8 cellular contexts compared by ENCODE assay signal in genomic region chr7:72635273-72635908, GRCh38.
A peak's percentile ranks its signal among the peaks of the same experiment; 100 is the strongest.
DNase-seq lines count a peak whose midpoint lies in the region; ATAC-seq, FAIRE-seq and TF ChIP-seq lines count a peak whose summit lies in the region.
"Not testable (repeated sequence)": the region's sequence is repeated elsewhere in the genome, so short reads cannot be mapped to it uniquely, and the experiment has no call there.

No MANE protein-coding gene starts in this region.

- not testable (repeated sequence) for H3K4me1 ChIP-seq in OCI-LY3 (ENCODE audit: low read length); keratinocyte (ENCODE audit: control insufficient read depth, extremely low read depth, insufficient read depth, low read length)

- not testable (repeated sequence) for H3K27me3 Mint-ChIP-seq in progenitor cell of endocrine pancreas

- H3K4me1 Mint-ChIP-seq in progenitor cell of endocrine pancreas (ENCODE audit: low read depth) = not testable (repeated sequence)

- not testable (repeated sequence) for H3K27me3 ChIP-seq in OCI-LY3 (ENCODE audit: low read depth, low read length); keratinocyte (ENCODE audit: control insufficient read depth, extremely low read depth, insufficient read depth, low read length)

- peak; percentile 44 for FAIRE-seq in keratinocyte (lab: Jason Lieb, UNC)

- H3K27ac ChIP-seq in OCI-LY3 (ENCODE audit: low read length); keratinocyte (ENCODE audit: control insufficient read depth, insufficient read depth, low read length): not testable (repeated sequence)

- not testable (repeated sequence) for DNase-seq in AG09319 (ENCODE audit: extremely low read depth, low read depth); astrocyte of the cerebellum (ENCODE audit: low read depth); keratinocyte (ENCODE audit: low read depth, low spot score); progenitor cell of endocrine pancreas (ENCODE audit: low spot score, unreplicated experiment)

- peak; percentile 73 for ATAC-seq in HG02852 (IDR thresholded peaks at IDR 0.05; ENCODE audit: unreplicated experiment)
- ATAC-seq in esophagus mucosa = peak; percentile 38

- H3K4me3 Mint-ChIP-seq in progenitor cell of endocrine pancreas (ENCODE audit: low read depth) = not testable (repeated sequence)

- H3K4me2 ChIP-seq in OCI-LY3 (ENCODE audit: low read length); keratinocyte (ENCODE audit: control insufficient read depth, extremely low read depth, insufficient read depth, low read depth, low read length): not testable (repeated sequence)

- H3K36me3 Mint-ChIP-seq in progenitor cell of endocrine pancreas (ENCODE audit: insufficient read depth) = not testable (repeated sequence)

- not testable (repeated sequence) for H3K9me3 Mint-ChIP-seq in progenitor cell of endocrine pancreas (ENCODE audit: low read depth)

- H3K4me3 ChIP-seq in GM12875 (ENCODE audit: low read depth, low read length); OCI-LY3 (ENCODE audit: low read length); astrocyte of the cerebellum (ENCODE audit: low read depth, low read length); keratinocyte (ENCODE audit: control insufficient read depth in 2 of 3, extremely low read depth in 1 of 3, insufficient read depth in 2 of 3, low read depth in 1 of 3, low read length in 3 of 3): not testable (repeated sequence)

- TF ChIP-seq CTCF in AG09319 (IDR thresholded peaks at IDR 0.05; ENCODE audit: low read depth, low read length) (peak; percentile 20), GM12875 (IDR thresholded peaks at IDR 0.05; ENCODE audit: borderline replicate concordance, insufficient read depth, low read depth, low read length) (0 out of 2 replicates have a peak, but pooled peaks have one; percentile 18), OCI-LY3 (IDR thresholded peaks at IDR 0.05; ENCODE audit: low read depth, low read length) (peak; percentile 20; the same call in 1 of the 2 replicates), astrocyte of the cerebellum (IDR thresholded peaks at IDR 0.05; ENCODE audit: low read depth, low read length, missing control alignments) (peak; percentile 48), keratinocyte (optimal IDR thresholded peaks at IDR 0.05 in 1 of 3, IDR thresholded peaks at IDR 0.05 in 1 of 3, conservative IDR thresholded peaks at IDR 0.05 in 1 of 3; ENCODE audit: extremely low read depth in 1 of 3, insufficient read depth in 2 of 3, low read length in 3 of 3) (peak in 2 of 3 experiments; percentile 13), progenitor cell of endocrine pancreas (IDR thresholded peaks at IDR 0.05; ENCODE audit: unreplicated experiment) (peak; percentile 54)

- not testable (repeated sequence) for H3K9ac ChIP-seq in OCI-LY3 (ENCODE audit: low read length); keratinocyte (ENCODE audit: control insufficient read depth, extremely low read depth, insufficient read depth, low read length)

- H3K36me3 ChIP-seq in OCI-LY3 (replicated peaks; ENCODE audit: low read depth, low read length); keratinocyte (ENCODE audit: control insufficient read depth in 2 of 2, extremely low read depth in 1 of 2, insufficient read depth in 2 of 2, low read length in 2 of 2): not testable (repeated sequence)

- not testable (repeated sequence) for H3K9me1 ChIP-seq in keratinocyte (ENCODE audit: control insufficient read depth, extremely low read depth, insufficient read depth, low read length)

- not testable (repeated sequence) for H2AFZ ChIP-seq in OCI-LY3 (ENCODE audit: low read depth, low read length); keratinocyte (ENCODE audit: control insufficient read depth, low read length)

- dilution Hi-C loops in keratinocyte (cut with MboI; ENCODE audit: extremely low pct_ligation_motif_present, low sequenced_read_pairs) = not testable (repeated sequence)

- in situ Hi-C loops in astrocyte of the cerebellum (cut with HindIII; ENCODE audit: low sequenced_read_pairs) = not testable (repeated sequence)

- H3K79me2 ChIP-seq in OCI-LY3 (ENCODE audit: low read length); keratinocyte (ENCODE audit: control insufficient read depth, insufficient read depth, low read length): not testable (repeated sequence)

- H3K27ac Mint-ChIP-seq in progenitor cell of endocrine pancreas = not testable (repeated sequence)

- not testable (repeated sequence) for H4K20me1 ChIP-seq in OCI-LY3 (ENCODE audit: insufficient read depth, low read length); keratinocyte (ENCODE audit: control insufficient read depth, extremely low read depth, insufficient read depth, low read length)

- H3K9me3 ChIP-seq in OCI-LY3 (ENCODE audit: insufficient read depth, low read length); keratinocyte (ENCODE audit: control insufficient read depth, low read depth, low read length): not testable (repeated sequence)
